Comparison of ENCODE assay signal across 27 cellular contexts in genomic region chr15:91759560-91759959, GRCh38.
"Had no signal": no experiment of that assay in that cellular context is flagged by ENCODE, and none has a peak within 500 bp of the region (broad histone marks: within the 10 kb centered on the region; RNA-seq: fewer than 3 reads in every experiment).

No MANE protein-coding gene starts in this region.

- H3K9me3 Mint-ChIP-seq: stimulated activated memory B cell treated with anti-CD40 and anti-IgM and Interleukin-4, amounts not matched to agents 10 μg/mL and 1 μg/mL and 100 μg/mL, for 72 hours; stimulated activated naive CD8-positive, alpha-beta T cell treated with anti-CD3 and anti-CD28 coated beads, Interleukin-15, amount 100 ng/mL, for 72 hours; stimulated activated naive CD8-positive, alpha-beta T cell treated with anti-CD3 and anti-CD28 coated beads, Interleukin-15, Interleukin-2, amounts not matched to agents 100 ng/mL and 50 ng/mL, for 24 hours; type B pancreatic cell had no signal

- DNase-seq: stimulated activated CD4-positive, alpha-beta T cell treated with anti-CD3 and anti-CD28 coated beads, Interleukin-2, amount 100 ng/mL, for 24 hours; stimulated activated CD4-positive, alpha-beta T cell treated with anti-CD3 and anti-CD28 coated beads, Interleukin-2, amount 100 ng/mL, for 48 hours; stimulated activated CD4-positive, alpha-beta T cell treated with anti-CD3 and anti-CD28 coated beads, Interleukin-4, amount 100 ng/mL, for 1 hour; stimulated activated CD4-positive, alpha-beta T cell treated with anti-CD3 and anti-CD28 coated beads, Interleukin-4, amount 100 ng/mL, for 24 hours; stimulated activated CD4-positive, alpha-beta T cell treated with anti-CD3 and anti-CD28 coated beads, Interleukin-4, amount 100 ng/mL, for 4 hours; stimulated activated CD8-positive, alpha-beta memory T cell treated with anti-CD3 and anti-CD28 coated beads, Interleukin-4, amount 100 ng/mL, for 48 hours; stimulated activated naive B cell treated with anti-CD40 and anti-IgM and Interleukin-4, amounts not matched to agents 10 μg/mL and 1 μg/mL and 100 μg/mL, for 72 hours; stimulated activated naive CD4-positive, alpha-beta T cell; stimulated activated naive CD4-positive, alpha-beta T cell treated with Interleukin-2 at 50 U/mL for 16 hours; stimulated activated naive CD8-positive, alpha-beta T cell treated with anti-CD3 and anti-CD28 coated beads, Interleukin-15, amount 100 ng/mL, for 72 hours; stimulated activated naive CD8-positive, alpha-beta T cell treated with anti-CD3 and anti-CD28 coated beads, Interleukin-15, Interleukin-2, amounts not matched to agents 100 U/mL and 50 U/mL, for 24 hours; stomach; substantia nigra; testis; thyroid gland; tibial artery; transverse colon; upper lobe of left lung; upper lobe of right lung; uterus had no signal

- H3K36me3 ChIP-seq: stomach, suprapubic skin, thoracic aorta, thyroid gland, tibial artery, tibial nerve, transverse colon, upper lobe of left lung, upper lobe of right lung, uterus, vagina had no signal

- H3K4me3 ChIP-seq: stomach, suprapubic skin, testis, thoracic aorta, thyroid gland, tibial artery, tibial nerve, transverse colon, upper lobe of left lung, upper lobe of right lung, uterus, vagina had no signal

- H3K9me3 ChIP-seq: stomach, suprapubic skin, testis, thoracic aorta, thyroid gland, tibial artery, tibial nerve, transverse colon, upper lobe of left lung, upper lobe of right lung, uterus, vagina had no signal

- H3K27me3 Mint-ChIP-seq: stimulated activated memory B cell treated with anti-CD40 and anti-IgM and Interleukin-4, amounts not matched to agents 10 μg/mL and 1 μg/mL and 100 μg/mL, for 72 hours; stimulated activated naive B cell treated with anti-CD40 and anti-IgM and Interleukin-4, amounts not matched to agents 10 μg/mL and 1 μg/mL and 100 μg/mL, for 72 hours had no signal

- H3K36me3 Mint-ChIP-seq: stimulated activated memory B cell treated with anti-CD40 and anti-IgM and Interleukin-4, amounts not matched to agents 10 μg/mL and 1 μg/mL and 100 μg/mL, for 72 hours; stimulated activated naive B cell treated with anti-CD40 and anti-IgM and Interleukin-4, amounts not matched to agents 10 μg/mL and 1 μg/mL and 100 μg/mL, for 72 hours; type B pancreatic cell had no signal

- H3K4me1 Mint-ChIP-seq: stimulated activated memory B cell treated with anti-CD40 and anti-IgM and Interleukin-4, amounts not matched to agents 10 μg/mL and 1 μg/mL and 100 μg/mL, for 72 hours; stimulated activated naive B cell treated with anti-CD40 and anti-IgM and Interleukin-4, amounts not matched to agents 10 μg/mL and 1 μg/mL and 100 μg/mL, for 72 hours; stimulated activated naive CD8-positive, alpha-beta T cell treated with anti-CD3 and anti-CD28 coated beads, Interleukin-15, amount 100 ng/mL, for 72 hours had no signal

- H3K4me3 Mint-ChIP-seq: stimulated activated memory B cell treated with anti-CD40 and anti-IgM and Interleukin-4, amounts not matched to agents 10 μg/mL and 1 μg/mL and 100 μg/mL, for 72 hours; stimulated activated naive B cell treated with anti-CD40 and anti-IgM and Interleukin-4, amounts not matched to agents 10 μg/mL and 1 μg/mL and 100 μg/mL, for 72 hours; stimulated activated naive CD8-positive, alpha-beta T cell treated with anti-CD3 and anti-CD28 coated beads, Interleukin-15, amount 100 ng/mL, for 72 hours; stimulated activated naive CD8-positive, alpha-beta T cell treated with anti-CD3 and anti-CD28 coated beads, Interleukin-15, Interleukin-2, amounts not matched to agents 100 ng/mL and 50 ng/mL, for 24 hours; type B pancreatic cell had no signal

- H3K27me3 ChIP-seq: stomach, testis, thyroid gland, transverse colon, upper lobe of left lung, upper lobe of right lung, uterus, vagina had no signal

- H3K27ac Mint-ChIP-seq: stimulated activated memory B cell treated with anti-CD40 and anti-IgM and Interleukin-4, amounts not matched to agents 10 μg/mL and 1 μg/mL and 100 μg/mL, for 72 hours; stimulated activated naive B cell treated with anti-CD40 and anti-IgM and Interleukin-4, amounts not matched to agents 10 μg/mL and 1 μg/mL and 100 μg/mL, for 72 hours; stimulated activated naive CD8-positive, alpha-beta T cell treated with anti-CD3 and anti-CD28 coated beads, Interleukin-15, Interleukin-2, amounts not matched to agents 100 ng/mL and 50 ng/mL, for 24 hours; type B pancreatic cell had no signal

- H3K27ac ChIP-seq: stomach, suprapubic skin, testis, thoracic aorta, thyroid gland, tibial artery, tibial nerve, transverse colon, upper lobe of left lung, upper lobe of right lung, uterus, vagina had no signal

- ATAC-seq: stimulated activated memory B cell treated with anti-CD40 and anti-IgM and Interleukin-4, amounts not matched to agents 10 μg/mL and 1 μg/mL and 100 μg/mL, for 72 hours; stimulated activated naive B cell treated with anti-CD40 and anti-IgM and Interleukin-4, amounts not matched to agents 10 μg/mL and 1 μg/mL and 100 μg/mL, for 72 hours; stimulated activated naive CD8-positive, alpha-beta T cell treated with anti-CD3 and anti-CD28 coated beads, Interleukin-15, amount 100 ng/mL, for 72 hours; stimulated activated naive CD8-positive, alpha-beta T cell treated with anti-CD3 and anti-CD28 coated beads, Interleukin-15, Interleukin-2, amounts not matched to agents 100 U/mL and 50 U/mL, for 24 hours; upper lobe of right lung had no signal

- H3K4me1 ChIP-seq: stomach, suprapubic skin, testis, thyroid gland, tibial artery, tibial nerve, transverse colon, upper lobe of left lung, upper lobe of right lung, uterus, vagina had no signal
